In genomic region chr2:165572155-165572554, GRCh38 we compare ENCODE assay signal across 10 cellular contexts.
A peak's percentile ranks its signal among the peaks of the same experiment; 100 is the strongest.
DNase-seq lines count a peak whose midpoint lies in the region; ATAC-seq and TF ChIP-seq lines count a peak whose summit lies in the region.
"Had no signal": no experiment of that assay in that cellular context is flagged by ENCODE, and none has a peak within 500 bp of the region (broad histone marks: within the 10 kb centered on the region; RNA-seq: fewer than 3 reads in every experiment).

No MANE protein-coding gene starts in this region.

- peak; percentile 91 for DNase-seq in DMS 273 treated with DMSO at 0.1 percent for 48 hours (lab: John Stamatoyannopoulos, UW)
- peak; percentile 80 for DNase-seq in NCI-H2081 treated with DMSO at 0.1 percent for 48 hours (lab: John Stamatoyannopoulos, UW)
- DNase-seq in SK-N-SH = peak; percentile 35
- DNase-seq in left kidney (ENCODE audit: low read depth, low spot score) = peak; percentile 74
- DNase-seq in activated CD4-positive, alpha-beta T cell treated with anti-CD3 and anti-CD28 coated beads, Interleukin-2, amount 50 U/mL, for 48 hours = no peak
- DNase-seq in GM20000 (ENCODE audit: low spot score) = no peak
- DNase-seq in naive thymus-derived CD8-positive, alpha-beta T cell = no peak
- DNase-seq in T-helper 2 cell treated with Interferon-gamma antibody and Interleukin-4, amounts not matched to agents 5 μg/mL and 100 μg/mL, for 36 hours (ENCODE audit: low spot score) = no peak
- DNase-seq: Peyer's patch had no signal

- H4K20me1 ChIP-seq in SK-N-SH (ENCODE audit: insufficient read depth) = no peaks in the 10 kb centered on the region
- H4K20me1 ChIP-seq: BLaER1 had no signal

- CTCF ChIA-PET in SK-N-SH (lab: Yijun Ruan, JAX) = interaction anchor here (0.6 to 3.8 kb wide), 9 partner anchors 8 to 368 kb away, joined by 3 to 12 read pairs (median 3); partner anchors contain the start of gene SCN3A

- TF ChIP-seq CTCF in SK-N-SH (IDR thresholded peaks at IDR 0.05) (no peak), GM20000 (IDR thresholded peaks at IDR 0.05; ENCODE audit: extremely low read depth, missing control alignments) (no peak)

- H2AFZ ChIP-seq in SK-N-SH (ENCODE audit: low read depth) = peak overlapping the region; percentile 65

- no peaks in the 10 kb centered on the region for H3K4me1 Mint-ChIP-seq in naive thymus-derived CD8-positive, alpha-beta T cell
- H3K4me1 Mint-ChIP-seq in T-helper 2 cell treated with Interferon-gamma antibody and Interleukin-4, amounts not matched to agents 5 μg/mL and 100 μg/mL, for 36 hours (ENCODE audit: low read depth) = no peaks in the 10 kb centered on the region

- H3K4me3 Mint-ChIP-seq in naive thymus-derived CD8-positive, alpha-beta T cell = no peak overlapping the region
- no peak overlapping the region for H3K4me3 Mint-ChIP-seq in T-helper 2 cell treated with Interferon-gamma antibody and Interleukin-4, amounts not matched to agents 5 μg/mL and 100 μg/mL, for 36 hours

- no peak overlapping the region; the same call in 1 of the 2 replicates for H3K9ac ChIP-seq in SK-N-SH
- H3K9ac ChIP-seq: BLaER1 had no signal

- POLR2A ChIA-PET in SK-N-SH (lab: Yijun Ruan, JAX) = interaction anchor here (0.6 to 1.5 kb wide), 5 partner anchors 13 to 166 kb away, joined by 3 read pairs; partner anchors contain the start of gene CSRNP3
- POLR2A ChIA-PET in naive thymus-derived CD8-positive, alpha-beta T cell (lab: Charles Lee) = no interaction called here

- WGBS in SK-N-SH (ENCODE audit: low lambda C conversion rate) = 13% methylated on average over 3 of the region's 3 CpGs

- H3K27ac Mint-ChIP-seq in naive thymus-derived CD8-positive, alpha-beta T cell = no peak overlapping the region
- no peak overlapping the region for H3K27ac Mint-ChIP-seq in T-helper 2 cell treated with Interferon-gamma antibody and Interleukin-4, amounts not matched to agents 5 μg/mL and 100 μg/mL, for 36 hours

- peaks cover 12 to 17% of the 10 kb centered on the region in 2 experiments; a peak in 3 of 4 replicates for H3K4me1 ChIP-seq in SK-N-SH (ENCODE audit: control insufficient read depth in 1 of 2, insufficient read depth in 2 of 2, low read depth in 1 of 2, low read length in 1 of 2)
- H3K4me1 ChIP-seq: BLaER1, Peyer's patch had no signal

- H3K4me2 ChIP-seq in SK-N-SH = peak overlapping the region; percentile 64
- H3K4me2 ChIP-seq: BLaER1 had no signal

- H3K9me3 ChIP-seq in SK-N-SH = no peaks in the 10 kb centered on the region
- H3K9me3 ChIP-seq: BLaER1, Peyer's patch had no signal

- H3K79me2 ChIP-seq in SK-N-SH (ENCODE audit: insufficient read depth) = no peaks in the 10 kb centered on the region

- ATAC-seq in naive thymus-derived CD8-positive, alpha-beta T cell = no peak

- no peaks in the 10 kb centered on the region for H3K9me2 ChIP-seq in SK-N-SH

- peaks cover 0 to 9% (median 0%) of the 10 kb centered on the region in 5 donors for H3K27me3 Mint-ChIP-seq in naive thymus-derived CD8-positive, alpha-beta T cell
- H3K27me3 Mint-ChIP-seq in T-helper 2 cell treated with Interferon-gamma antibody and Interleukin-4, amounts not matched to agents 5 μg/mL and 100 μg/mL, for 36 hours (ENCODE audit: low read depth) = peaks cover 3% of the 10 kb centered on the region

- H3K4me3 ChIP-seq in SK-N-SH (ENCODE audit: low read depth in 2 of 2, low read length in 1 of 2) = peak overlapping the region; percentile 19 to 28; a peak in 3 of 4 replicates
- H3K4me3 ChIP-seq: BLaER1, Peyer's patch had no signal

- H3K27me3 ChIP-seq in SK-N-SH (ENCODE audit: insufficient read depth) = no peaks in the 10 kb centered on the region
- H3K27me3 ChIP-seq: BLaER1, Peyer's patch had no signal

- H3K9me3 Mint-ChIP-seq in naive thymus-derived CD8-positive, alpha-beta T cell = no peaks in the 10 kb centered on the region
- no peaks in the 10 kb centered on the region for H3K9me3 Mint-ChIP-seq in T-helper 2 cell treated with Interferon-gamma antibody and Interleukin-4, amounts not matched to agents 5 μg/mL and 100 μg/mL, for 36 hours

- no peaks in the 10 kb centered on the region for H3K36me3 Mint-ChIP-seq in naive thymus-derived CD8-positive, alpha-beta T cell
- no peaks in the 10 kb centered on the region for H3K36me3 Mint-ChIP-seq in T-helper 2 cell treated with Interferon-gamma antibody and Interleukin-4, amounts not matched to agents 5 μg/mL and 100 μg/mL, for 36 hours (ENCODE audit: low read depth)

- TF ChIP-seq EP300 in SK-N-SH (IDR thresholded peaks at IDR 0.05; ENCODE audit: borderline replicate concordance in 1 of 2, low read depth in 1 of 2, low read length in 1 of 2) = peak in 1 of 2 experiments; percentile 37; a peak in 1 of 4 replicates

- peak; percentile 42; the same call in 1 of the 2 replicates for TF ChIP-seq RAD21 in SK-N-SH (IDR thresholded peaks at IDR 0.05; ENCODE audit: low read length)

- H3K27ac ChIP-seq in SK-N-SH (ENCODE audit: low read depth in 2 of 2, low read length in 1 of 2) = peak overlapping the region; percentile 51 to 95
- H3K27ac ChIP-seq: BLaER1, Peyer's patch had no signal

- no peaks in the 10 kb centered on the region for H3K36me3 ChIP-seq in SK-N-SH (replicated peaks in 1 of 2; ENCODE audit: control insufficient read depth in 1 of 2, insufficient read depth in 2 of 2, low read length in 1 of 2)
- H3K36me3 ChIP-seq: BLaER1, Peyer's patch had no signal

- H3F3A ChIP-seq in SK-N-SH (replicated peaks; ENCODE audit: insufficient read depth) = peaks cover 9% of the 10 kb centered on the region

TF ChIP-seq in SK-N-SH, 30 proteins besides CTCF, POLR2A, EP300 and RAD21 (continues in another document):
- TF ChIP-seq MXI1 (IDR thresholded peaks at IDR 0.05; ENCODE audit: low read depth, low read length) (peak; percentile 97), RXRA (IDR thresholded peaks at IDR 0.05; ENCODE audit: borderline replicate concordance, low read depth) (no peak), MAX (IDR thresholded peaks at IDR 0.05; ENCODE audit: low read depth) (peak; percentile 37; the same call in 1 of the 2 replicates), REST (IDR thresholded peaks at IDR 0.05; ENCODE audit: low read depth, low read length) (no peak), NRF1 (IDR thresholded peaks at IDR 0.05; ENCODE audit: low read depth, low read length) (no peak), TCF12 (IDR thresholded peaks at IDR 0.05) (no peak), POLR2AphosphoS5 (IDR thresholded peaks at IDR 0.05; ENCODE audit: low read depth, low read length) (peak; percentile 37; the same call in 1 of the 2 replicates), YY1 (IDR thresholded peaks at IDR 0.05; ENCODE audit: low read depth) (no peak), ELF1 (IDR thresholded peaks at IDR 0.05) (no peak), EZH2phosphoT487 (IDR thresholded peaks at IDR 0.05; ENCODE audit: borderline replicate concordance, low read depth) (no peak), GATA2 (CRISPR knock-in tag; IDR thresholded peaks at IDR 0.05) (peak; percentile 32; the same call in 1 of the 2 replicates), TEAD4 (IDR thresholded peaks at IDR 0.05; ENCODE audit: borderline replicate concordance, insufficient read depth) (no peak), MEF2A (IDR thresholded peaks at IDR 0.05; ENCODE audit: borderline replicate concordance, low read depth) (no peak), USF1 (IDR thresholded peaks at IDR 0.05; ENCODE audit: borderline replicate concordance, low read depth) (no peak), PBX3 (IDR thresholded peaks at IDR 0.05) (no peak), JUND (IDR thresholded peaks at IDR 0.05) (no peak), CHD2 (IDR thresholded peaks at IDR 0.05; ENCODE audit: low read length, partially characterized antibody) (no peak)

Comparison
In these comparisons a context has a peak if more than half of its experiments do, and no peak if none do; other contexts are left out.
1. DNase-seq: peak in DMS 273 treated with DMSO at 0.1 percent for 48 hours (single experiment), NCI-H2081 treated with DMSO at 0.1 percent for 48 hours (single experiment), SK-N-SH (single experiment) and left kidney (single experiment); none in activated CD4-positive, alpha-beta T cell treated with anti-CD3 and anti-CD28 coated beads, Interleukin-2, amount 50 U/mL, for 48 hours (0 of 2), GM20000 (single experiment), naive thymus-derived CD8-positive, alpha-beta T cell (0 of 10) and T-helper 2 cell treated with Interferon-gamma antibody and Interleukin-4, amounts not matched to agents 5 μg/mL and 100 μg/mL, for 36 hours (single experiment).